ENCODE assay signal across 8 cellular contexts in the genomic region with DNA sequence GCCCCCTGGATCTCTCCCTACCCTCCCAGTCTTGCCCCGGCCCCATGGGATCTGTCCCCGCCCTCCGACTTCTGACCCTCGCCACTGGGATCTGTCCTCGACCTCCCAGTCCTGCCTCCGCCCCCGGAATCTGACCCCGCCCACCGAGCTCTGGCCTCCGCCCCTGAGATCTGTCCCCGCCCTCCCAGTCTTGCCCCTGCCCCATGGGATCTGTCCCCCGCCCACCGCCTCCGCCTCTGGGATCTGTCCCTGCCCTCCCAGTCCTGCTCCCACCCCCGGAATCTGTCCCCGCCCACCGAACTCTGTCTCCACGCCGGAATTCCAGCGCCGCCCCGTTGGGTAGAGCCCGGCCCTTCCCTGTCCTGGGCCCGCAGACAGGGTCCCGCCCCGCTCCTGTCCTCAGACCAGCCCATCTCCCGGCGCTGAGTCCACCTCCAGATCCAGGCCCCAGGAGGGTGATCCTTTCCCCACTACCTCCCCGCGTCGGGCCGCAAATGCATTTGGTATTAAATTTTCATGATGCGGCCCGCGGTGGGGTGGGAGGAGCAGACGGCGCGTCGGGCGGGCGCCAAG. TPM values are rescaled to one million over a fixed set of nuclear protein-coding genes. Genes with fewer than 3 reads are reported as not detected.
DNase-seq lines count a peak whose midpoint lies in the region; ATAC-seq and TF ChIP-seq lines count a peak whose summit lies in the region.

No MANE protein-coding gene starts in this region.

- DNase-seq in SIG-M5 treated with dmso at 0.1 percent for 504 hours (lab: John Stamatoyannopoulos, UW; ENCODE audit: unreplicated experiment) (peak; percentile 58), SIG-M5 (lab: John Stamatoyannopoulos, UW) (no peak), NCI-H460 (ENCODE audit: extremely low read depth, low read depth) (peak; percentile 85), epithelial cell of proximal tubule (ENCODE audit: low read depth) (no peak), thoracic aorta (ENCODE audit: low spot score) (peak; percentile 81)
- peak; percentile 75 for DNase-seq in activated CD8-positive, alpha-beta T cell treated with anti-CD3 and anti-CD28 coated beads, Interleukin-2, amount 10 ng/mL, durations not matched to agents 7 days and 5 days

- TF ChIP-seq CTCF in epithelial cell of proximal tubule (conservative IDR thresholded peaks at IDR 0.05; ENCODE audit: low read depth, low read length) (no peak), thoracic aorta (IDR thresholded peaks at IDR 0.05) (no peak)

- peaks cover 17% of the 10 kb centered on the region for H3K36me3 Mint-ChIP-seq in activated CD8-positive, alpha-beta T cell treated with anti-CD3 and anti-CD28 coated beads, Interleukin-2, amount 10 ng/mL, durations not matched to agents 7 days and 5 days (ENCODE audit: low read depth)

- no peaks in the 10 kb centered on the region for H3K9me3 Mint-ChIP-seq in activated CD8-positive, alpha-beta T cell treated with anti-CD3 and anti-CD28 coated beads, Interleukin-2, amount 10 ng/mL, durations not matched to agents 7 days and 5 days (ENCODE audit: insufficient read depth)

- H3K36me3 ChIP-seq in mucosa of stomach (ENCODE audit: control insufficient read depth, insufficient read depth, low read length) (no peaks in the 10 kb centered on the region), thoracic aorta (no peaks in the 10 kb centered on the region)

- POLR2A ChIA-PET in activated CD8-positive, alpha-beta T cell treated with anti-CD3 and anti-CD28 coated beads, Interleukin-2, amount 10 ng/mL, durations not matched to agents 7 days and 5 days (lab: Charles Lee) = interaction anchor here (0.6 to 1.3 kb wide), 3 partner anchors 9 to 1632 kb away, joined by 4 to 5 read pairs (median 4); a partner anchor contains a TSS

- H3K27ac ChIP-seq in thoracic aorta = peak overlapping the region; percentile 28 to 72

- H3K9ac ChIP-seq in mucosa of stomach (ENCODE audit: low read length) = peak overlapping the region; percentile 55

- H3K4me3 ChIP-seq in epithelial cell of proximal tubule (ENCODE audit: low read depth, low read length) = peak overlapping the region; percentile 69
- H3K4me3 ChIP-seq in mucosa of stomach (ENCODE audit: low read length) = peak overlapping the region; percentile 35
- H3K4me3 ChIP-seq in thoracic aorta = peak overlapping the region; percentile 94

- peak overlapping the region; percentile 84 for H3K27ac Mint-ChIP-seq in activated CD8-positive, alpha-beta T cell treated with anti-CD3 and anti-CD28 coated beads, Interleukin-2, amount 10 ng/mL, durations not matched to agents 7 days and 5 days

- H3K27me3 ChIP-seq in mucosa of stomach (ENCODE audit: control insufficient read depth, insufficient read depth, low read length) (peaks cover 45% of the 10 kb centered on the region), thoracic aorta (replicated peaks; ENCODE audit: insufficient read depth) (no peaks in the 10 kb centered on the region)

- H3K4me1 ChIP-seq in mucosa of stomach (ENCODE audit: control insufficient read depth, insufficient read depth, low read length) (peaks cover 4% of the 10 kb centered on the region), thoracic aorta (ENCODE audit: control insufficient read depth in 1 of 2, low read depth in 2 of 2) (peaks cover 8 to 9% of the 10 kb centered on the region in 2 donors)

- ATAC-seq in HG03025 (IDR thresholded peaks at IDR 0.05; ENCODE audit: low FRiP score, unreplicated experiment) (peak; percentile 11), thoracic aorta (ENCODE audit: insufficient number of reproducible peaks, low FRiP score, low read depth) (peak; percentile 22)
- ATAC-seq in activated CD8-positive, alpha-beta T cell treated with anti-CD3 and anti-CD28 coated beads, Interleukin-2, amount 10 ng/mL, durations not matched to agents 7 days and 5 days = peak; percentile 32

- H3K9me3 ChIP-seq in mucosa of stomach (ENCODE audit: control insufficient read depth, low read length) (no peaks in the 10 kb centered on the region), thoracic aorta (no peaks in the 10 kb centered on the region)

- H3K4me1 Mint-ChIP-seq in activated CD8-positive, alpha-beta T cell treated with anti-CD3 and anti-CD28 coated beads, Interleukin-2, amount 10 ng/mL, durations not matched to agents 7 days and 5 days (ENCODE audit: low read depth) = peaks cover 55% of the 10 kb centered on the region

- H3K4me3 Mint-ChIP-seq in activated CD8-positive, alpha-beta T cell treated with anti-CD3 and anti-CD28 coated beads, Interleukin-2, amount 10 ng/mL, durations not matched to agents 7 days and 5 days = peak overlapping the region; percentile 78

- peaks cover 45% of the 10 kb centered on the region for H3K27me3 Mint-ChIP-seq in activated CD8-positive, alpha-beta T cell treated with anti-CD3 and anti-CD28 coated beads, Interleukin-2, amount 10 ng/mL, durations not matched to agents 7 days and 5 days (ENCODE audit: low read depth)

- CTCF ChIA-PET in activated CD8-positive, alpha-beta T cell treated with anti-CD3 and anti-CD28 coated beads, Interleukin-2, amount 10 ng/mL, durations not matched to agents 7 days and 5 days (lab: Charles Lee) = interaction anchor here (0.8 to 4.4 kb wide), 13 partner anchors 9 to 345 kb away, joined by 3 to 40 read pairs (median 4); a partner anchor contains a TSS

RNA-seq across cellular contexts. Expression of a gene that starts 1.6 kb away (rescaled TPM):
- 0.17 TPM in 1 of 2 replicates, not detected in the other for total RNA-seq in NCI-H460 (2014; rRNA removed; shearing (Covaris generic))
- not detected in 2 replicates for polyA plus RNA-seq in NCI-H460 (2014; cell fraction: nucleus; rRNA removed)
- under 1 TPM in 1 of 2 experiments, not detected in 1; 0.16 TPM for total RNA-seq in activated CD8-positive, alpha-beta T cell treated with anti-CD3 and anti-CD28 coated beads, Interleukin-2, amount 10 ng/mL, durations not matched to agents 7 days and 5 days
- total RNA-seq in epithelial cell of proximal tubule = not detected in 2 replicates
- 1 to 10 TPM in 1 of 2 donors, under 1 TPM in 1; 0.54 to 2.8 TPM for total RNA-seq in thoracic aorta

RNA-seq across cellular contexts. Expression of a gene that starts 8.7 kb away (rescaled TPM):
- total RNA-seq in NCI-H460 (2014; rRNA removed; shearing (Covaris generic)) = 48.5 and 69.4 TPM in 2 replicates
- polyA plus RNA-seq in NCI-H460 (2014; cell fraction: nucleus; rRNA removed) = 126 and 156 TPM in 2 replicates
- 100 to 1,000 TPM; 128 to 129 TPM for total RNA-seq in activated CD8-positive, alpha-beta T cell treated with anti-CD3 and anti-CD28 coated beads, Interleukin-2, amount 10 ng/mL, durations not matched to agents 7 days and 5 days
- total RNA-seq in epithelial cell of proximal tubule = 130 and 147 TPM in 2 replicates
- 10 to 100 TPM; 60.2 to 95.4 TPM for total RNA-seq in thoracic aorta

RNA-seq across cellular contexts. Expression of a gene that starts 10.1 kb away (rescaled TPM):
- total RNA-seq in NCI-H460 (2014; rRNA removed; shearing (Covaris generic)) = 24.7 and 32.4 TPM in 2 replicates
- polyA plus RNA-seq in NCI-H460 (2014; cell fraction: nucleus; rRNA removed) = 94.7 and 144 TPM in 2 replicates
- 10 to 100 TPM; 36.6 to 37.5 TPM for total RNA-seq in activated CD8-positive, alpha-beta T cell treated with anti-CD3 and anti-CD28 coated beads, Interleukin-2, amount 10 ng/mL, durations not matched to agents 7 days and 5 days
- 41.5 and 44.9 TPM in 2 replicates for total RNA-seq in epithelial cell of proximal tubule
- 10 to 100 TPM; 21.8 to 29.8 TPM for total RNA-seq in thoracic aorta

RNA-seq across cellular contexts. Expression of a gene that starts 17.7 kb away (rescaled TPM):
- total RNA-seq in NCI-H460 (2014; rRNA removed; shearing (Covaris generic)) = not detected in 2 replicates
- not detected in 2 replicates for polyA plus RNA-seq in NCI-H460 (2014; cell fraction: nucleus; rRNA removed)
- total RNA-seq in activated CD8-positive, alpha-beta T cell treated with anti-CD3 and anti-CD28 coated beads, Interleukin-2, amount 10 ng/mL, durations not matched to agents 7 days and 5 days = not detected
- total RNA-seq in epithelial cell of proximal tubule = not detected in 2 replicates
- not detected for total RNA-seq in thoracic aorta

RNA-seq across cellular contexts. Expression of a gene that starts 19.6 kb away (rescaled TPM):
- not detected in 2 replicates for total RNA-seq in NCI-H460 (2014; rRNA removed; shearing (Covaris generic))
- not detected in 2 replicates for polyA plus RNA-seq in NCI-H460 (2014; cell fraction: nucleus; rRNA removed)
- total RNA-seq in activated CD8-positive, alpha-beta T cell treated with anti-CD3 and anti-CD28 coated beads, Interleukin-2, amount 10 ng/mL, durations not matched to agents 7 days and 5 days = not detected
- total RNA-seq in epithelial cell of proximal tubule (not detected in 2 replicates), thoracic aorta (not detected)

Comparison
In these comparisons a context has a peak if more than half of its experiments do, and no peak if none do; other contexts are left out.
1. DNase-seq: peak in SIG-M5 treated with dmso at 0.1 percent for 504 hours (single experiment), NCI-H460 (single experiment), activated CD8-positive, alpha-beta T cell treated with anti-CD3 and anti-CD28 coated beads, Interleukin-2, amount 10 ng/mL, durations not matched to agents 7 days and 5 days (single experiment) and thoracic aorta (single experiment); none in SIG-M5 (single experiment) and epithelial cell of proximal tubule (single experiment).
2. H3K4me3 ChIP-seq: peak in every context shown above with its lines; median percentile 94 in thoracic aorta; 69 in epithelial cell of proximal tubule; 35 in mucosa of stomach.
3. Peak in every context shown above with its lines, with median percentiles within 50 percentile points of each other: ATAC-seq.